Comparison of ENCODE assay signal across 32 cellular contexts in genomic region chr1:39544327-39544726, GRCh38. TPM values are rescaled to one million over a fixed set of nuclear protein-coding genes. Genes with fewer than 3 reads are reported as not detected.
A peak's percentile ranks its signal among the peaks of the same experiment; 100 is the strongest.
DNase-seq lines count a peak whose midpoint lies in the region; ATAC-seq, FAIRE-seq and TF ChIP-seq lines count a peak whose summit lies in the region.
"Had no signal": no experiment of that assay in that cellular context is flagged by ENCODE, and none has a peak within 500 bp of the region (broad histone marks: within the 10 kb centered on the region; RNA-seq: fewer than 3 reads in every experiment).

No MANE protein-coding gene starts in this region.

- no peak overlapping the region for H3K27ac ChIP-seq in astrocyte (ENCODE audit: low read depth, low read length)
- H3K27ac ChIP-seq: brain microvascular endothelial cell, hepatocyte, SK-N-MC, suprapubic skin had no signal

- H3K9ac ChIP-seq in astrocyte (ENCODE audit: low read length): no peak overlapping the region

- H3K79me2 ChIP-seq in astrocyte (ENCODE audit: insufficient read depth, low read length): no peaks in the 10 kb centered on the region
- H3K79me2 ChIP-seq: hepatocyte had no signal

- DNase-seq in DMS53 (lab: John Stamatoyannopoulos, UW): peak; percentile 33
- no peak for DNase-seq in DMS53 treated with DMSO at 0.1 percent for 48 hours (lab: John Stamatoyannopoulos, UW; ENCODE audit: unreplicated experiment)
- peak; percentile 100 for DNase-seq in NCI-H2029 (lab: John Stamatoyannopoulos, UW)
- DNase-seq in astrocyte (ENCODE audit: low read depth): no peak
- peak; percentile 20 for DNase-seq in pons (ENCODE audit: low spot score)
- no peak for DNase-seq in activated CD4-positive, alpha-beta T cell treated with anti-CD3 and anti-CD28 coated beads for 36 hours
- DNase-seq in activated CD4-positive, alpha-beta T cell treated with anti-CD3 and anti-CD28 coated beads, Interleukin-2, amount 10 ng/mL, durations not matched to agents 7 days and 5 days: no peak
- DNase-seq: activated CD4-positive, alpha-beta T cell treated with anti-CD3 and anti-CD28 coated beads for 1 hour; activated CD8-positive, alpha-beta T cell treated with anti-CD3 and anti-CD28 coated beads for 36 hours; activated naive CD4-positive, alpha-beta T cell treated with anti-CD3 and anti-CD28 coated beads, Interleukin-2, amount 50 U/mL, for 16 hours; brain microvascular endothelial cell; CD4-positive, alpha-beta T cell; GOT3; kidney glomerular epithelial cell; MM.1S; NCI-H1436; NCI-H446; NCI-H82; nephron progenitor cell; small intestine; stimulated activated naive CD4-positive, alpha-beta T cell had no signal

- H3K27ac Mint-ChIP-seq in astrocyte (ENCODE audit: unreplicated experiment): no peak overlapping the region
- no peak overlapping the region for H3K27ac Mint-ChIP-seq in activated CD4-positive, alpha-beta T cell treated with anti-CD3 and anti-CD28 coated beads for 36 hours
- H3K27ac Mint-ChIP-seq in activated CD4-positive, alpha-beta T cell treated with anti-CD3 and anti-CD28 coated beads, Interleukin-2, amount 10 ng/mL, durations not matched to agents 7 days and 5 days: no peak overlapping the region
- H3K27ac Mint-ChIP-seq: activated CD8-positive, alpha-beta T cell treated with anti-CD3 and anti-CD28 coated beads for 36 hours; activated T-helper 17 cell treated with anti-CD3 and anti-CD28 coated beads, Interleukin-2, amount 50 U/mL, for 72 hours; CD4-positive, alpha-beta T cell; nephron progenitor cell had no signal

- CTCF ChIA-PET in activated CD4-positive, alpha-beta T cell treated with anti-CD3 and anti-CD28 coated beads for 36 hours (lab: Charles Lee): interaction anchor here (0.7 kb wide), 2 partner anchors 334 to 1460 kb away, joined by 3 read pairs; no protein-coding TSS in a partner anchor
- CTCF ChIA-PET in activated CD4-positive, alpha-beta T cell treated with anti-CD3 and anti-CD28 coated beads, Interleukin-2, amount 10 ng/mL, durations not matched to agents 7 days and 5 days (lab: Charles Lee): no interaction called here

- H3K4me1 Mint-ChIP-seq in astrocyte (ENCODE audit: low read depth, unreplicated experiment): peaks cover 7% of the 10 kb centered on the region
- H3K4me1 Mint-ChIP-seq in activated CD4-positive, alpha-beta T cell treated with anti-CD3 and anti-CD28 coated beads for 36 hours: no peaks in the 10 kb centered on the region
- H3K4me1 Mint-ChIP-seq in activated CD4-positive, alpha-beta T cell treated with anti-CD3 and anti-CD28 coated beads, Interleukin-2, amount 10 ng/mL, durations not matched to agents 7 days and 5 days: no peaks in the 10 kb centered on the region
- H3K4me1 Mint-ChIP-seq: activated T-helper 17 cell treated with anti-CD3 and anti-CD28 coated beads, Interleukin-2, amount 50 U/mL, for 72 hours; nephron progenitor cell had no signal

- H3K36me3 Mint-ChIP-seq in astrocyte (ENCODE audit: low read depth, unreplicated experiment): peaks cover 10% of the 10 kb centered on the region
- H3K36me3 Mint-ChIP-seq in activated CD4-positive, alpha-beta T cell treated with anti-CD3 and anti-CD28 coated beads for 36 hours (ENCODE audit: low read depth): peaks cover 37% of the 10 kb centered on the region
- peaks cover 9% of the 10 kb centered on the region for H3K36me3 Mint-ChIP-seq in activated CD4-positive, alpha-beta T cell treated with anti-CD3 and anti-CD28 coated beads, Interleukin-2, amount 10 ng/mL, durations not matched to agents 7 days and 5 days (ENCODE audit: low read depth)

- no peaks in the 10 kb centered on the region for H3K4me1 ChIP-seq in astrocyte (ENCODE audit: insufficient read depth, low read length)

- no peaks in the 10 kb centered on the region for H3K9me3 Mint-ChIP-seq in astrocyte (ENCODE audit: unreplicated experiment)
- no peaks in the 10 kb centered on the region for H3K9me3 Mint-ChIP-seq in activated CD4-positive, alpha-beta T cell treated with anti-CD3 and anti-CD28 coated beads for 36 hours (ENCODE audit: low read depth)
- H3K9me3 Mint-ChIP-seq in activated CD4-positive, alpha-beta T cell treated with anti-CD3 and anti-CD28 coated beads, Interleukin-2, amount 10 ng/mL, durations not matched to agents 7 days and 5 days: no peaks in the 10 kb centered on the region
- H3K9me3 Mint-ChIP-seq: activated CD8-positive, alpha-beta T cell treated with anti-CD3 and anti-CD28 coated beads for 36 hours; activated T-helper 17 cell treated with anti-CD3 and anti-CD28 coated beads, Interleukin-2, amount 50 U/mL, for 72 hours; CD4-positive, alpha-beta T cell; nephron progenitor cell had no signal

- POLR2A ChIA-PET in activated CD4-positive, alpha-beta T cell treated with anti-CD3 and anti-CD28 coated beads for 36 hours (lab: Charles Lee): no interaction called here
- POLR2A ChIA-PET in activated CD4-positive, alpha-beta T cell treated with anti-CD3 and anti-CD28 coated beads, Interleukin-2, amount 10 ng/mL, durations not matched to agents 7 days and 5 days (lab: Charles Lee): no interaction called here

- no peaks in the 10 kb centered on the region for H4K20me1 ChIP-seq in astrocyte (ENCODE audit: insufficient read depth, low read length)

- H2AFZ ChIP-seq in astrocyte (ENCODE audit: low read depth, low read length): no peak overlapping the region
- H2AFZ ChIP-seq: hepatocyte had no signal

- peaks cover 3% of the 10 kb centered on the region for H3K36me3 ChIP-seq in astrocyte (ENCODE audit: insufficient read depth, low read length)

- ATAC-seq in activated CD4-positive, alpha-beta T cell treated with anti-CD3 and anti-CD28 coated beads for 36 hours: no peak
- no peak for ATAC-seq in activated CD4-positive, CD25-positive, alpha-beta regulatory T cell treated with anti-CD3 and anti-CD28 coated beads, Interleukin-2, amount 50 U/mL, for 24 hours
- ATAC-seq: activated CD8-positive, alpha-beta T cell treated with anti-CD3 and anti-CD28 coated beads for 36 hours; activated T-helper 17 cell treated with anti-CD3 and anti-CD28 coated beads, Interleukin-2, amount 50 U/mL, for 72 hours had no signal

- no peaks in the 10 kb centered on the region for H3K27me3 Mint-ChIP-seq in astrocyte (ENCODE audit: low read depth, unreplicated experiment)
- no peaks in the 10 kb centered on the region for H3K27me3 Mint-ChIP-seq in activated CD4-positive, alpha-beta T cell treated with anti-CD3 and anti-CD28 coated beads for 36 hours
- H3K27me3 Mint-ChIP-seq in activated CD4-positive, alpha-beta T cell treated with anti-CD3 and anti-CD28 coated beads, Interleukin-2, amount 10 ng/mL, durations not matched to agents 7 days and 5 days: no peaks in the 10 kb centered on the region
- H3K27me3 Mint-ChIP-seq: activated CD8-positive, alpha-beta T cell treated with anti-CD3 and anti-CD28 coated beads for 36 hours; activated T-helper 17 cell treated with anti-CD3 and anti-CD28 coated beads, Interleukin-2, amount 50 U/mL, for 72 hours; CD4-positive, alpha-beta T cell; IgD-negative memory B cell had no signal

- H3K4me3 ChIP-seq in astrocyte (ENCODE audit: insufficient read depth, low read depth, low read length): no peak overlapping the region
- H3K4me3 ChIP-seq: hepatocyte, lung, SK-N-MC, suprapubic skin had no signal

- no peak for TF ChIP-seq CTCF in astrocyte (IDR thresholded peaks at IDR 0.05; ENCODE audit: insufficient read depth, low read depth, low read length)

- H3K27me3 ChIP-seq in astrocyte (ENCODE audit: insufficient read depth, low read length): no peaks in the 10 kb centered on the region
- H3K27me3 ChIP-seq: brain microvascular endothelial cell, hepatocyte, suprapubic skin had no signal

- H3K9me3 ChIP-seq in astrocyte (ENCODE audit: insufficient read depth, low read depth, low read length): no peaks in the 10 kb centered on the region
- H3K9me3 ChIP-seq: suprapubic skin had no signal

- FAIRE-seq in astrocyte (lab: Jason Lieb, UNC): peak; percentile 66
- FAIRE-seq: D721Med, GM19239, small intestine had no signal

- H3K4me3 Mint-ChIP-seq in astrocyte (ENCODE audit: unreplicated experiment): no peak overlapping the region
- H3K4me3 Mint-ChIP-seq in activated CD4-positive, alpha-beta T cell treated with anti-CD3 and anti-CD28 coated beads for 36 hours: no peak overlapping the region
- no peak overlapping the region for H3K4me3 Mint-ChIP-seq in activated CD4-positive, alpha-beta T cell treated with anti-CD3 and anti-CD28 coated beads, Interleukin-2, amount 10 ng/mL, durations not matched to agents 7 days and 5 days
- H3K4me3 Mint-ChIP-seq: activated CD8-positive, alpha-beta T cell treated with anti-CD3 and anti-CD28 coated beads for 36 hours; activated T-helper 17 cell treated with anti-CD3 and anti-CD28 coated beads, Interleukin-2, amount 50 U/mL, for 72 hours; CD4-positive, alpha-beta T cell; IgD-negative memory B cell; nephron progenitor cell had no signal

- intact Hi-C loops in activated CD4-positive, alpha-beta T cell treated with anti-CD3 and anti-CD28 coated beads for 36 hours (cut with DNase I, micrococcal nuclease): no loop called here

- H3K4me2 ChIP-seq in astrocyte (ENCODE audit: low read length): no peak overlapping the region
- H3K4me2 ChIP-seq: hepatocyte had no signal

RNA-seq across cellular contexts. Expression of gene PABPC4, which starts 32.3 kb away (rescaled TPM):
- total RNA-seq in astrocyte: 240 and 245 TPM in 2 replicates
- 100 to 1,000 TPM; 322 to 330 TPM for total RNA-seq in activated CD4-positive, alpha-beta T cell treated with anti-CD3 and anti-CD28 coated beads for 36 hours
- 100 to 1,000 TPM; 190 to 205 TPM for total RNA-seq in activated CD4-positive, alpha-beta T cell treated with anti-CD3 and anti-CD28 coated beads, Interleukin-2, amount 10 ng/mL, durations not matched to agents 7 days and 5 days

RNA-seq across cellular contexts. Expression of gene BMP8A, which starts 52.9 kb away (rescaled TPM):
- 0.34 and 0.84 TPM in 2 replicates for total RNA-seq in astrocyte
- under 1 TPM in 1 of 2 experiments, not detected in 1; 0.16 TPM for total RNA-seq in activated CD4-positive, alpha-beta T cell treated with anti-CD3 and anti-CD28 coated beads for 36 hours
- not detected for total RNA-seq in activated CD4-positive, alpha-beta T cell treated with anti-CD3 and anti-CD28 coated beads, Interleukin-2, amount 10 ng/mL, durations not matched to agents 7 days and 5 days
- total RNA-seq: CD4-positive, alpha-beta T cell; osteocyte; T-helper 1 cell treated with Interleukin-12 subunit alpha and Interleukin-12 subunit beta and Interleukin-4 antibody, amounts not matched to agents 30 ng/mL and 1 ng/mL, for 36 hours had no signal

Comparison
In these comparisons a context has a peak if more than half of its experiments do, and no peak if none do; other contexts are left out.
1. DNase-seq: peak in DMS53 (single experiment), NCI-H2029 (single experiment) and pons (single experiment); none in DMS53 treated with DMSO at 0.1 percent for 48 hours (single experiment), astrocyte (single experiment), activated CD4-positive, alpha-beta T cell treated with anti-CD3 and anti-CD28 coated beads for 36 hours (single experiment) and activated CD4-positive, alpha-beta T cell treated with anti-CD3 and anti-CD28 coated beads, Interleukin-2, amount 10 ng/mL, durations not matched to agents 7 days and 5 days (single experiment).